Comparison of ENCODE assay signal across 9 cellular contexts in the genomic region with DNA sequence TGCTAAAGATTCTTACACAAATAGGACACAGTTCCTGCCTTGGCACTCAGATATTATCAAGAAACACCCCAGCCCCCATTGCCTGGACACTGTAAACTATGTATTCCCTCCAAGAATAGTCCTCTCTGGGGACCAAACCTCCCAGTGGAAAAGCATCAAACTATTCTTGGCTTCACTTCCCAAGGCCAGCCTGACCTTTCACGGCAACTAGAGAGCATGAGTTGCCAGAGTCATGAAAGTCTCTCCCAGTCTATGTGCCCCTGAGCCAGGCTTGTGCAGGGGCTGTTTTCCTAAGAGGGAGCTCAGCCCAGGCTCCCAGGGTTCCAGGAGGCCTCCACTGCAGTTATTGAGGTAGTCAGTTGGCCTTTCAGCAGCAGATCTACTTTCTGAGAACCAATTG.
DNase-seq lines count a peak whose midpoint lies in the region; ATAC-seq and TF ChIP-seq lines count a peak whose summit lies in the region.
"Had no signal": no experiment of that assay in that cellular context is flagged by ENCODE, and none has a peak within 500 bp of the region (broad histone marks: within the 10 kb centered on the region; RNA-seq: fewer than 3 reads in every experiment).

No MANE protein-coding gene starts in this region.

- no peaks in the 10 kb centered on the region for H3K36me3 Mint-ChIP-seq in activated naive CD8-positive, alpha-beta T cell
- no peaks in the 10 kb centered on the region for H3K36me3 Mint-ChIP-seq in activated naive CD8-positive, alpha-beta T cell treated with anti-CD3 and anti-CD28 coated beads for 36 hours

- no peak overlapping the region for H3K9ac ChIP-seq in muscle layer of colon (ENCODE audit: low read length)

- TF ChIP-seq CTCF in ascending aorta (IDR thresholded peaks at IDR 0.05) (no peak), uterus (IDR thresholded peaks at IDR 0.05) (no peak)

- H3K27ac Mint-ChIP-seq in activated naive CD8-positive, alpha-beta T cell: peak overlapping the region; percentile 59
- H3K27ac Mint-ChIP-seq in activated naive CD8-positive, alpha-beta T cell treated with anti-CD3 and anti-CD28 coated beads for 36 hours: no peak overlapping the region

- no peak for ATAC-seq in GM19452 (IDR thresholded peaks at IDR 0.05; ENCODE audit: unreplicated experiment)

- H3K27me3 ChIP-seq in ascending aorta (no peaks in the 10 kb centered on the region), muscle layer of colon (ENCODE audit: control insufficient read depth in 1 of 2, insufficient read depth in 2 of 2, low read length in 2 of 2) (no peaks in the 10 kb centered on the region), uterus (no peaks in the 10 kb centered on the region)

- intact Hi-C loops in ascending aorta (cut with DNase I): no loop called here
- intact Hi-C loops in uterus (cut with DNase I; ENCODE audit: low total_unique reads): no loop called here

- H3K4me1 ChIP-seq in ascending aorta (peaks cover 6 to 41% of the 10 kb centered on the region in 2 donors), muscle layer of colon (ENCODE audit: insufficient read depth, low read length) (peaks cover 58% of the 10 kb centered on the region), uterus (no peaks in the 10 kb centered on the region)

- peaks cover 85% of the 10 kb centered on the region for H3K4me1 Mint-ChIP-seq in activated naive CD8-positive, alpha-beta T cell (ENCODE audit: low read depth)
- H3K4me1 Mint-ChIP-seq in activated naive CD8-positive, alpha-beta T cell treated with anti-CD3 and anti-CD28 coated beads for 36 hours: peaks cover 62% of the 10 kb centered on the region

- H3K36me3 ChIP-seq in ascending aorta (no peaks in the 10 kb centered on the region), muscle layer of colon (ENCODE audit: insufficient read depth, low read length) (no peaks in the 10 kb centered on the region), uterus (no peaks in the 10 kb centered on the region)
- H3K36me3 ChIP-seq: WERI-Rb-1 had no signal

- no peaks in the 10 kb centered on the region for H3K9me3 Mint-ChIP-seq in activated naive CD8-positive, alpha-beta T cell (ENCODE audit: low read depth)
- no peaks in the 10 kb centered on the region for H3K9me3 Mint-ChIP-seq in activated naive CD8-positive, alpha-beta T cell treated with anti-CD3 and anti-CD28 coated beads for 36 hours

- H3K9me3 ChIP-seq in ascending aorta: no peaks in the 10 kb centered on the region
- no peaks in the 10 kb centered on the region for H3K9me3 ChIP-seq in muscle layer of colon (ENCODE audit: low read length)
- no peaks in the 10 kb centered on the region for H3K9me3 ChIP-seq in uterus

- H3K4me3 ChIP-seq in ascending aorta (no peak overlapping the region), muscle layer of colon (ENCODE audit: low read depth in 1 of 2, low read length in 2 of 2) (peak overlapping the region in 1 of 2 donors; percentile 37), uterus (no peak overlapping the region)

- H3K27ac ChIP-seq in ascending aorta: peak overlapping the region; percentile 80
- H3K27ac ChIP-seq in muscle layer of colon (ENCODE audit: low read depth, low read length): peak overlapping the region; percentile 2
- peak overlapping the region; percentile 66 to 76 for H3K27ac ChIP-seq in uterus
- H3K27ac ChIP-seq: WERI-Rb-1 had no signal

- DNase-seq in activated naive CD8-positive, alpha-beta T cell treated with anti-CD3 and anti-CD28 coated beads for 36 hours: no peak
- DNase-seq in ascending aorta (ENCODE audit: low spot score in 2 of 2): peak in 1 of 2 donors; percentile 70
- peak; percentile 36 to 40 for DNase-seq in uterus
- no peak for DNase-seq in NAMALWA (ENCODE audit: low spot score)
- DNase-seq in activated CD8-positive, alpha-beta memory T cell treated with anti-CD3 and anti-CD28 coated beads, Interleukin-2, amount 50 U/mL, for 4 hours: no peak
- DNase-seq: WERI-Rb-1 had no signal

- TF ChIP-seq POLR2A in uterus (IDR thresholded peaks at IDR 0.05): no peak

- peak overlapping the region; percentile 75 for H3K4me3 Mint-ChIP-seq in activated naive CD8-positive, alpha-beta T cell
- H3K4me3 Mint-ChIP-seq in activated naive CD8-positive, alpha-beta T cell treated with anti-CD3 and anti-CD28 coated beads for 36 hours: no peak overlapping the region

- H3K27me3 Mint-ChIP-seq in activated naive CD8-positive, alpha-beta T cell: no peaks in the 10 kb centered on the region
- H3K27me3 Mint-ChIP-seq in activated naive CD8-positive, alpha-beta T cell treated with anti-CD3 and anti-CD28 coated beads for 36 hours: no peaks in the 10 kb centered on the region

Comparison
In these comparisons a context has a peak if more than half of its experiments do, and no peak if none do; other contexts are left out.
1. DNase-seq: peak in uterus (2 of 2); none in activated naive CD8-positive, alpha-beta T cell treated with anti-CD3 and anti-CD28 coated beads for 36 hours (single experiment), NAMALWA (single experiment) and activated CD8-positive, alpha-beta memory T cell treated with anti-CD3 and anti-CD28 coated beads, Interleukin-2, amount 50 U/mL, for 4 hours (single experiment).
2. H3K27ac ChIP-seq: peak in every context shown above with its lines; median percentile 80 in ascending aorta; 71 in uterus; 2 in muscle layer of colon.